ENCODE assay signal across 1 cellular context in genomic region chr2:168740788-168741187, GRCh38.
TF ChIP-seq lines count a peak whose summit lies in the region.

No MANE protein-coding gene starts in this region.

TF ChIP-seq in K562, 482 proteins besides CTCF, POLR2A, EP300 and RAD21 (continued from another document):
- TF ChIP-seq CHD7 (IDR thresholded peaks at IDR 0.05; ENCODE audit: low read depth, low read length) = no peak
- no peak for TF ChIP-seq HOXB6 (CRISPR knock-in tag; IDR thresholded peaks at IDR 0.05; ENCODE audit: borderline replicate concordance)
- TF ChIP-seq ARID1B (IDR thresholded peaks at IDR 0.05) = peak; percentile 35; the same call in 1 of the 2 replicates
- peak; percentile 56; the same call in 1 of the 2 replicates for TF ChIP-seq PKNOX1 (IDR thresholded peaks at IDR 0.05)
- no peak for TF ChIP-seq THRA (IDR thresholded peaks at IDR 0.05)
- peak; percentile 84 for TF ChIP-seq HMBOX1 (IDR thresholded peaks at IDR 0.05)
- TF ChIP-seq ZNF146 (CRISPR knock-in tag; IDR thresholded peaks at IDR 0.05; ENCODE audit: unreplicated experiment) = no peak
- TF ChIP-seq ZNF253 (CRISPR knock-in tag; conservative IDR thresholded peaks at IDR 0.05) = no peak
- no peak for TF ChIP-seq ZNF232 (CRISPR knock-in tag; IDR thresholded peaks at IDR 0.05)
- no peak for TF ChIP-seq ZNF12 (CRISPR knock-in tag; IDR thresholded peaks at IDR 0.05)
- peak; percentile 81 for TF ChIP-seq NFE2 (IDR thresholded peaks at IDR 0.05; ENCODE audit: low read depth)
- TF ChIP-seq ZHX1 (conservative IDR thresholded peaks at IDR 0.05; ENCODE audit: low read length) = no peak
- no peak for TF ChIP-seq E2F8 (IDR thresholded peaks at IDR 0.05; ENCODE audit: low read depth, partially characterized antibody)
- TF ChIP-seq MAFG (tag; conservative IDR thresholded peaks at IDR 0.05) = peak; percentile 72
- no peak for TF ChIP-seq ZNF518B (CRISPR knock-in tag; IDR thresholded peaks at IDR 0.05)
- TF ChIP-seq ZSCAN32 (CRISPR knock-in tag; IDR thresholded peaks at IDR 0.05) = no peak
- TF ChIP-seq HMG20B (CRISPR knock-in tag; IDR thresholded peaks at IDR 0.05) = no peak
- peak; percentile 62; the same call in 1 of the 2 replicates for TF ChIP-seq EHMT2 (IDR thresholded peaks at IDR 0.05)
- TF ChIP-seq ZNF316 (IDR thresholded peaks at IDR 0.05) = peak; percentile 58
- no peak for TF ChIP-seq MXD1 (CRISPR knock-in tag; IDR thresholded peaks at IDR 0.05; ENCODE audit: borderline replicate concordance, poor library complexity, severe bottlenecking)
- no peak for TF ChIP-seq GATA2 (CRISPR knock-in tag; IDR thresholded peaks at IDR 0.05)
- TF ChIP-seq ZBTB1 (CRISPR knock-in tag; IDR thresholded peaks at IDR 0.05; ENCODE audit: borderline replicate concordance, low read depth) = no peak
- no peak for TF ChIP-seq HLTF (IDR thresholded peaks at IDR 0.05)
- no peak for TF ChIP-seq BRF1 (IDR thresholded peaks at IDR 0.05; ENCODE audit: borderline replicate concordance, extremely low read depth, insufficient read length)
- no peak for TF ChIP-seq SP2 (IDR thresholded peaks at IDR 0.05; ENCODE audit: extremely low read depth, low read depth, low read length, poor library complexity, severe bottlenecking)
